10 cellular contexts compared by ENCODE assay signal in genomic region chr13:97712770-97713169, GRCh38.
"Had no signal": no experiment of that assay in that cellular context is flagged by ENCODE, and none has a peak within 500 bp of the region (broad histone marks: within the 10 kb centered on the region; RNA-seq: fewer than 3 reads in every experiment).

No MANE protein-coding gene starts in this region.

- H3K27ac Mint-ChIP-seq: GM23338, H9, HFFc6 had no signal

- H3K4me3 ChIP-seq: GM23248, GM23338, HAP-1 had no signal

- DNase-seq: GM23248, GOT3, H7, H9, HCEC 1CT, HFFc6 had no signal

- H3K4me1 Mint-ChIP-seq: GM23338, H9 had no signal

- H3K36me3 ChIP-seq: HAP-1 had no signal

- H3K9ac ChIP-seq: GM23248 had no signal

- H3K4me3 Mint-ChIP-seq: GM23338, H9, HFFc6 had no signal

- H3K9me3 Mint-ChIP-seq: HFFc6 had no signal

- H3K4me1 ChIP-seq: HAP-1 had no signal

- FAIRE-seq: H1, H54 had no signal

- H3K27ac ChIP-seq: GM23248 had no signal

- H3K9me3 ChIP-seq: HAP-1 had no signal
